In genomic region chr14:105286759-105287144, GRCh38 we compare ENCODE assay signal across 29 cellular contexts.
"Had no signal": no experiment of that assay in that cellular context is flagged by ENCODE, and none has a peak within 500 bp of the region (broad histone marks: within the 10 kb centered on the region; RNA-seq: fewer than 3 reads in every experiment).

No MANE protein-coding gene starts in this region.

- H3K27ac Mint-ChIP-seq: activated CD4-positive, alpha-beta memory T cell treated with anti-CD3 and anti-CD28 coated beads for 36 hours; activated CD4-positive, alpha-beta T cell treated with anti-CD3 and anti-CD28 coated beads, Interleukin-2, amount 10 ng/mL, durations not matched to agents 24 days and 14 days; activated T-helper 1 cell treated with anti-CD3 and anti-CD28 coated beads, Interleukin-12 subunit alpha, Interleukin-12 subunit beta, Interleukin-2, Interleukin-4 antibody, amounts not matched to agents 30 ng/mL and 10 ng/mL and 1 ng/mL, durations not matched to agents 14 hours and 24 hours and 36 hours; T-helper 1 cell treated with Interleukin-12 subunit alpha and Interleukin-12 subunit beta and Interleukin-4 antibody, amounts not matched to agents 30 μg/mL and 1 μg/mL, for 36 hours had no signal

- H3K4me1 ChIP-seq: testis had no signal

- H3K27me3 ChIP-seq: body of pancreas, gastroesophageal sphincter, hepatocyte, spleen, testis had no signal

- H3K4me3 ChIP-seq: body of pancreas, coronary artery, gastroesophageal sphincter, hepatocyte, spleen, testis had no signal

- ATAC-seq: activated CD4-positive, CD25-positive, alpha-beta regulatory T cell treated with anti-CD3 and anti-CD28 coated beads, Interleukin-2, amount 50 U/mL, for 24 hours; body of pancreas; effector memory CD8-positive, alpha-beta T cell; gastroesophageal sphincter; naive thymus-derived CD4-positive, alpha-beta T cell; right cardiac atrium had no signal

- H3K9me3 Mint-ChIP-seq: activated CD4-positive, alpha-beta memory T cell treated with anti-CD3 and anti-CD28 coated beads for 36 hours; activated CD4-positive, alpha-beta T cell treated with anti-CD3 and anti-CD28 coated beads, Interleukin-2, amount 10 ng/mL, durations not matched to agents 24 days and 14 days; activated naive CD4-positive, alpha-beta T cell treated with anti-CD3 and anti-CD28 coated beads, Interleukin-2, amount 10 ng/mL, durations not matched to agents 7 days and 5 days; activated T-helper 1 cell treated with anti-CD3 and anti-CD28 coated beads, Interleukin-12 subunit alpha, Interleukin-12 subunit beta, Interleukin-2, Interleukin-4 antibody, amounts not matched to agents 30 ng/mL and 10 ng/mL and 1 ng/mL, durations not matched to agents 14 hours and 24 hours and 36 hours; effector memory CD8-positive, alpha-beta T cell; naive thymus-derived CD4-positive, alpha-beta T cell; T-helper 1 cell treated with Interleukin-12 subunit alpha and Interleukin-12 subunit beta and Interleukin-4 antibody, amounts not matched to agents 30 μg/mL and 1 μg/mL, for 36 hours had no signal

- H3K27me3 Mint-ChIP-seq: activated CD4-positive, alpha-beta memory T cell treated with anti-CD3 and anti-CD28 coated beads for 36 hours; activated CD4-positive, alpha-beta T cell treated with anti-CD3 and anti-CD28 coated beads, Interleukin-2, amount 10 ng/mL, durations not matched to agents 24 days and 14 days; activated naive CD4-positive, alpha-beta T cell treated with anti-CD3 and anti-CD28 coated beads, Interleukin-2, amount 10 ng/mL, durations not matched to agents 7 days and 5 days; effector memory CD8-positive, alpha-beta T cell; naive thymus-derived CD4-positive, alpha-beta T cell had no signal

- DNase-seq: activated CD4-positive, alpha-beta memory T cell treated with anti-CD3 and anti-CD28 coated beads for 36 hours; activated CD4-positive, alpha-beta T cell treated with anti-CD3 and anti-CD28 coated beads, Interleukin-2, amount 10 ng/mL, durations not matched to agents 24 days and 14 days; activated CD8-positive, alpha-beta memory T cell treated with anti-CD3 and anti-CD28 coated beads, Interleukin-2, amount 50 U/mL, for 4 hours; activated effector memory CD4-positive, alpha-beta T cell treated with anti-CD3 and anti-CD28 coated beads, Interleukin-2, amount 50 U/mL, for 16 hours; activated naive CD4-positive, alpha-beta T cell treated with anti-CD3 and anti-CD28 coated beads, Interleukin-2, amount 10 ng/mL, durations not matched to agents 7 days and 5 days; activated T-cell treated with anti-CD3 and anti-CD28 coated beads, Interleukin-2, amount 50 U/mL, for 1 hour; aorta; body of pancreas; cerebellar nuclear complex; effector memory CD8-positive, alpha-beta T cell; erythroblast; mammary epithelial cell; midbrain; naive thymus-derived CD4-positive, alpha-beta T cell; nucleus accumbens; right cardiac atrium; spleen; stimulated activated naive CD4-positive, alpha-beta T cell treated with Interleukin-2 at 50 U/mL for 16 hours; T-helper 9 cell; testis; trophoblast cell had no signal

- H3K27ac ChIP-seq: body of pancreas, coronary artery, gastroesophageal sphincter, hepatocyte, parathyroid adenoma, spleen, testis, VCaP had no signal

- H3K4me3 Mint-ChIP-seq: activated CD4-positive, alpha-beta memory T cell treated with anti-CD3 and anti-CD28 coated beads for 36 hours; activated CD4-positive, alpha-beta T cell treated with anti-CD3 and anti-CD28 coated beads, Interleukin-2, amount 10 ng/mL, durations not matched to agents 24 days and 14 days; activated naive CD4-positive, alpha-beta T cell treated with anti-CD3 and anti-CD28 coated beads, Interleukin-2, amount 10 ng/mL, durations not matched to agents 7 days and 5 days; activated T-helper 1 cell treated with anti-CD3 and anti-CD28 coated beads, Interleukin-12 subunit alpha, Interleukin-12 subunit beta, Interleukin-2, Interleukin-4 antibody, amounts not matched to agents 30 ng/mL and 10 ng/mL and 1 ng/mL, durations not matched to agents 14 hours and 24 hours and 36 hours; effector memory CD8-positive, alpha-beta T cell; T-helper 1 cell treated with Interleukin-12 subunit alpha and Interleukin-12 subunit beta and Interleukin-4 antibody, amounts not matched to agents 30 μg/mL and 1 μg/mL, for 36 hours had no signal

- H3K9me3 ChIP-seq: body of pancreas, gastroesophageal sphincter, spleen, testis had no signal
